ENCODE assay signal across 7 cellular contexts in the genomic region with DNA sequence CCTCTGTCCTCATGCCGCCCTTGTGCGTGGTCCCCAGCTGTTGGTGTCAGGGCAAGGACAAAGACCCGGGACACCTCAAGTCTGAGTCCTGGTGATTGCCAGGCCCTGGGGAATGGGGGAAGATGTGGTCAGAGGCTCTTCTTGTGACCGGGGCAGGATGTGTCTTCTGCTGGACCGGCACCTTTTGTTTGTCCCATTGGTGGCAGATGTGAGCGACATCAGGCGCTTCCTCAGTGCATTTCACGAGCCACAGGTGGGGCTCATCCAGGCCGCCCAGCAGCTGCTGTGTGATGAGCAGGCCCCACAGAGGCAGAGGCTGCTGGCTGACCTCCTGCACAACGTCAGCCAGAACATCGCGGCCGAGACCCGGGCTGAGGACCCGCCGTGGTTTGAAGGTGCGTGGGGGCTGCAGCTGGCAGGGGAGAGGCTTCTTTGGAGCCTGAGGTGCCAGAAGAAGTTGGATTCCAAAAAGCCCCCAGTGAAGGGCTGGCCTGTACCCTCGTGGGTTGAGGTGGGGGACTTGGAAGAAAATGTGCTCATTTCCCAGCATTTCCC.
"Had no signal": no experiment of that assay in that cellular context is flagged by ENCODE, and none has a peak within 500 bp of the region (broad histone marks: within the 10 kb centered on the region; RNA-seq: fewer than 3 reads in every experiment).

No MANE protein-coding gene starts in this region.

- DNase-seq: GM23248, GOT3, H9, HCEC 1CT, IMR-90, KG1 had no signal

- H3K4me3 ChIP-seq: GM23248, K562 had no signal

- ATAC-seq: K562 had no signal

- H3K9ac ChIP-seq: GM23248 had no signal

- H3K4me3 Mint-ChIP-seq: H9 had no signal

- H3K27ac ChIP-seq: GM23248 had no signal

- H2AFZ ChIP-seq: GM23248 had no signal
